Comparison of ENCODE assay signal across 15 cellular contexts in the genomic region with DNA sequence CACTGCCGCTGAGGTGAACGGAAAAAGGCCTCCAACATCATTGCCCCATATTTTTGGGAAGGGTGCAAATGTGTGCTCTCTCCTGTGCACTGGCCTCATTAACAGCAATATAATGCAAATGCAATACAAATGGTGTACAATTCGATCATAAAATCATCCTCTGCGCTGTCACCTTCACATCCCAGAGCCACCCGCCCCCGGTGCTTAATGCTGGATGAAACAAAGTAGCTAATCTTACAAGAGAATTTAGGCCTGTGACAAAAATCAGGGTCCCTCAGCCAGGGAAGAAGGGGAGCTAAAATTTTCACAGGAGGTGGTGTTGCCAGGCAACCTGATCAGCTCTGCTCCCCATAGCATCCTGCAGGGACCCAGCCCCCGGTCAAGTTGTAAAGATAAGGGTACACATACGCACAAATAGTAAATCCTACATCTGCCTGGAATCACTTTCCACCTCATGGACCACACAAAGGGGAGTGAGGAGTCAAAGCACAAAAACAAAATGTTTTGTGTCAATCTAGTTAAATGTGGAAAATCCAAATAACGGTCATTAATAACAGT.
"Had no signal": no experiment of that assay in that cellular context is flagged by ENCODE, and none has a peak within 500 bp of the region (broad histone marks: within the 10 kb centered on the region; RNA-seq: fewer than 3 reads in every experiment).

No MANE protein-coding gene starts in this region.

- DNase-seq: activated CD4-positive, alpha-beta T cell treated with anti-CD3 and anti-CD28 coated beads, Interleukin-2, amount 50 U/mL, for 48 hours; activated gamma-delta T cell treated with Interleukin-2 at 50 U/mL for 16 hours; activated T-cell treated with anti-CD3 and anti-CD28 coated beads for 4 hours; effector memory CD8-positive, alpha-beta T cell; stimulated activated CD4-positive, alpha-beta T cell treated with anti-CD3 and anti-CD28 coated beads, Interleukin-2, amount 100 ng/mL, for 24 hours; transverse colon had no signal

- H3K27ac Mint-ChIP-seq: activated naive CD4-positive, alpha-beta T cell treated with anti-CD3 and anti-CD28 coated beads, Interleukin-2, amount 50 U/mL, for 72 hours; activated T-helper 1 cell treated with anti-CD3 and anti-CD28 coated beads, Interleukin-12 subunit alpha, Interleukin-12 subunit beta, Interleukin-2, Interleukin-4 antibody, amounts not matched to agents 30 ng/mL and 10 ng/mL and 1 ng/mL, durations not matched to agents 14 hours and 24 hours and 36 hours; effector memory CD8-positive, alpha-beta T cell; memory B cell; stimulated activated naive CD8-positive, alpha-beta T cell treated with anti-CD3 and anti-CD28 coated beads, Interleukin-15, Interleukin-2, amounts not matched to agents 100 ng/mL and 50 ng/mL, for 24 hours; T-helper 1 cell treated with Interleukin-12 subunit alpha and Interleukin-12 subunit beta and Interleukin-4 antibody, amounts not matched to agents 30 μg/mL and 1 μg/mL, for 36 hours had no signal

- H3K27ac ChIP-seq: cardiac muscle cell, hepatocyte, right atrium auricular region, transverse colon had no signal

- H3K36me3 ChIP-seq: cardiac muscle cell, right atrium auricular region, suprapubic skin, transverse colon had no signal

- H3K4me2 ChIP-seq: hepatocyte had no signal

- H3K27me3 ChIP-seq: cardiac muscle cell, hepatocyte, right atrium auricular region, suprapubic skin, transverse colon had no signal

- H3K36me3 Mint-ChIP-seq: memory B cell had no signal

- H3K9me3 ChIP-seq: right atrium auricular region, suprapubic skin, transverse colon had no signal

- H2AFZ ChIP-seq: hepatocyte had no signal

- H3K4me3 ChIP-seq: cardiac muscle cell, hepatocyte, right atrium auricular region, suprapubic skin, transverse colon had no signal

- H3K4me3 Mint-ChIP-seq: activated T-helper 1 cell treated with anti-CD3 and anti-CD28 coated beads, Interleukin-12 subunit alpha, Interleukin-12 subunit beta, Interleukin-2, Interleukin-4 antibody, amounts not matched to agents 30 ng/mL and 10 ng/mL and 1 ng/mL, durations not matched to agents 14 hours and 24 hours and 36 hours; effector memory CD8-positive, alpha-beta T cell; memory B cell; stimulated activated naive CD8-positive, alpha-beta T cell treated with anti-CD3 and anti-CD28 coated beads, Interleukin-15, Interleukin-2, amounts not matched to agents 100 ng/mL and 50 ng/mL, for 24 hours; T-helper 1 cell treated with Interleukin-12 subunit alpha and Interleukin-12 subunit beta and Interleukin-4 antibody, amounts not matched to agents 30 μg/mL and 1 μg/mL, for 36 hours had no signal

- ATAC-seq: activated naive CD4-positive, alpha-beta T cell treated with anti-CD3 and anti-CD28 coated beads, Interleukin-2, amount 50 U/mL, for 72 hours; effector memory CD8-positive, alpha-beta T cell had no signal

- H3K27me3 Mint-ChIP-seq: memory B cell had no signal

- H3K9me3 Mint-ChIP-seq: activated naive CD4-positive, alpha-beta T cell treated with anti-CD3 and anti-CD28 coated beads, Interleukin-2, amount 50 U/mL, for 72 hours; activated T-helper 1 cell treated with anti-CD3 and anti-CD28 coated beads, Interleukin-12 subunit alpha, Interleukin-12 subunit beta, Interleukin-2, Interleukin-4 antibody, amounts not matched to agents 30 ng/mL and 10 ng/mL and 1 ng/mL, durations not matched to agents 14 hours and 24 hours and 36 hours; effector memory CD8-positive, alpha-beta T cell; memory B cell; stimulated activated naive CD8-positive, alpha-beta T cell treated with anti-CD3 and anti-CD28 coated beads, Interleukin-15, Interleukin-2, amounts not matched to agents 100 ng/mL and 50 ng/mL, for 24 hours; T-helper 1 cell treated with Interleukin-12 subunit alpha and Interleukin-12 subunit beta and Interleukin-4 antibody, amounts not matched to agents 30 μg/mL and 1 μg/mL, for 36 hours had no signal
